In genomic region chrX:45329217-45329616, GRCh38 we compare ENCODE assay signal across 20 cellular contexts.
"Had no signal": no experiment of that assay in that cellular context is flagged by ENCODE, and none has a peak within 500 bp of the region (broad histone marks: within the 10 kb centered on the region; RNA-seq: fewer than 3 reads in every experiment).

No MANE protein-coding gene starts in this region.

- H3K27me3 ChIP-seq: sigmoid colon had no signal

- H3K9me3 ChIP-seq: breast epithelium, left ventricle myocardium inferior, sigmoid colon had no signal

- H3K4me3 ChIP-seq: breast epithelium, coronary artery, left ventricle myocardium inferior, sigmoid colon had no signal

- H3K36me3 ChIP-seq: breast epithelium, left ventricle myocardium inferior, sigmoid colon had no signal

- DNase-seq: activated B cell treated with CpG ODN at 0.5 μM for 24 hours; activated CD4-positive, alpha-beta memory T cell treated with anti-CD3 and anti-CD28 coated beads for 36 hours; activated CD4-positive, alpha-beta T cell treated with anti-CD3 and anti-CD28 coated beads for 4 hours; activated naive CD4-positive, alpha-beta T cell treated with anti-CD3 and anti-CD28 coated beads for 36 hours; activated T-cell treated with anti-CD3 and anti-CD28 coated beads, Interleukin-2, amount 50 U/mL, for 24 hours; anterior cingulate cortex; erythroblast; head of caudate nucleus; left ventricle myocardium inferior; mammary epithelial cell; midbrain; nephron progenitor cell; nucleus accumbens; sigmoid colon; stimulated activated CD8-positive, alpha-beta memory T cell treated with anti-CD3 and anti-CD28 coated beads, Interleukin-4, amount 100 ng/mL, for 48 hours; stimulated activated naive CD4-positive, alpha-beta T cell; T-helper 9 cell had no signal

- H3K4me1 ChIP-seq: breast epithelium, left ventricle myocardium inferior, sigmoid colon had no signal

- FAIRE-seq: frontal cortex had no signal

- H3K27ac ChIP-seq: breast epithelium, coronary artery, left ventricle myocardium inferior, sigmoid colon had no signal
